ENCODE assay signal across 10 cellular contexts in the genomic region with DNA sequence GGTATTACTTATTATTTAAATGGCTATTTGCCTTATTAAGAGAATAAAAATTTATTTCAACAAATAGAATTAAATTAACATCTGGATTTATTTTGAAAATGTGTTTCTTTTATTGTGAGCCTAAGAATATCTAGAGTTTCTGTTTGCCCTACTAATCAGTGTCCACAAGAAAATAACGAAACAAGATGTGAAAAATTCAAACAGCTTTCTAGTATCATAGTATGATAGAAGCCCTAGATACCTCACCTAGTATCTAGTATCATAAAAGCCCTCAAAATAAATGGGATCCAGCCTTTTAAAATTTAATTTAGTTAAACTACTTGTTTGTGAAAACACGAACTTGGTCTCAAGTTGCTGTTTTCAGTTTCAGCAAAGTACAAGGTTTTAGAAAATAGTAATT. TPM values are rescaled to one million over a fixed set of nuclear protein-coding genes. Genes with fewer than 3 reads are reported as not detected.
"Had no signal": no experiment of that assay in that cellular context is flagged by ENCODE, and none has a peak within 500 bp of the region (broad histone marks: within the 10 kb centered on the region; RNA-seq: fewer than 3 reads in every experiment).

No MANE protein-coding gene starts in this region.

- H2AFZ ChIP-seq: GM23248 had no signal

- H3K9me3 ChIP-seq: HAP-1 had no signal

- H3K36me3 ChIP-seq: HAP-1 had no signal

- H3K9ac ChIP-seq: GM23248 had no signal

- H3K27ac ChIP-seq: GM23248, HL-60 had no signal

- DNase-seq: GM23248, GOT3, H7, HFFc6, Karpas-422, KG1 had no signal

- ATAC-seq: HCT116, HepG2 had no signal

- H3K4me3 ChIP-seq: GM23248, HAP-1 had no signal

RNA-seq across cellular contexts. Expression of a gene that starts 13.7 kb away (rescaled TPM):
- total RNA-seq: GM23248, HFFc6 had no signal
